In genomic region chr11:14359573-14360031, GRCh38 we compare ENCODE assay signal across 8 cellular contexts. TPM values are rescaled to one million over a fixed set of nuclear protein-coding genes. Genes with fewer than 3 reads are reported as not detected.
A peak's percentile ranks its signal among the peaks of the same experiment; 100 is the strongest.
DNase-seq lines count a peak whose midpoint lies in the region; ATAC-seq, FAIRE-seq and TF ChIP-seq lines count a peak whose summit lies in the region.

No MANE protein-coding gene starts in this region.

- H3K27ac ChIP-seq in PC-3 (ENCODE audit: low read length) (no peak overlapping the region), pancreas (no peak overlapping the region)

- peaks cover 17% of the 10 kb centered on the region for H4K20me1 ChIP-seq in PC-3 (ENCODE audit: low read length)

- H3F3A ChIP-seq in PC-3 (ENCODE audit: low read length, unreplicated experiment): no peaks in the 10 kb centered on the region

- no peak for ATAC-seq in PC-3
- ATAC-seq in pancreas: no peak
- ATAC-seq in GM19467 (IDR thresholded peaks at IDR 0.05; ENCODE audit: unreplicated experiment): no peak
- no peak for ATAC-seq in GM18867 (IDR thresholded peaks at IDR 0.05; ENCODE audit: unreplicated experiment)

- peaks cover 23% of the 10 kb centered on the region for H3K4me1 ChIP-seq in PC-3 (ENCODE audit: insufficient read depth, low read length)
- peaks cover 0 to 5% (median 5%) of the 10 kb centered on the region in 3 donors for H3K4me1 ChIP-seq in pancreas

- H3K9me3 ChIP-seq in PC-3 (ENCODE audit: low read length): no peaks in the 10 kb centered on the region
- H3K9me3 ChIP-seq in pancreas: no peaks in the 10 kb centered on the region

- peaks cover 38% of the 10 kb centered on the region for H3K79me2 ChIP-seq in PC-3 (ENCODE audit: low read length)

- no peak for FAIRE-seq in pancreas (lab: Jason Lieb, UNC)

- no peaks in the 10 kb centered on the region for H3K9me2 ChIP-seq in PC-3 (replicated peaks; ENCODE audit: low read length)

- no peak overlapping the region for H3K9ac ChIP-seq in PC-3 (ENCODE audit: low read length)

- POLR2A ChIA-PET in PC-3 (lab: Charles Lee; ENCODE audit: unreplicated experiment): no interaction called here

- in situ Hi-C loops in GM13976 (cut with MboI; ENCODE audit: low sequenced_read_pairs, unreplicated experiment): no loop called here

- WGBS in pancreas, 2 donors: 68 to 74% methylated on average over 5 of the region's 5 CpGs

- intact Hi-C loops in PC-3 (cut with micrococcal nuclease) (loop anchor here (2.0 kb wide), 2 partner anchors 51 to 53 kb away; no protein-coding TSS in a partner anchor), pancreas (cut with DNase I) (no loop called here)

- CTCF ChIA-PET in PC-3 (lab: Charles Lee): interaction anchor here (0.6 kb wide), 1 partner anchor 46 kb away, joined by 3 read pairs; no protein-coding TSS in a partner anchor

- H3K36me3 ChIP-seq in PC-3 (ENCODE audit: low read depth, low read length) (no peaks in the 10 kb centered on the region), pancreas (no peaks in the 10 kb centered on the region)

- H3K4me3 ChIP-seq in PC-3 (ENCODE audit: low read length) (peak overlapping the region; percentile 98), epithelial cell of proximal tubule (ENCODE audit: low read depth, low read length) (peak overlapping the region; percentile 84), pancreas (peak overlapping the region in 3 of 4 donors; percentile 78 to 85 (median 80))

- DNase-seq in EL (peak; percentile 54), PC-3 (peak; percentile 26), epithelial cell of proximal tubule (ENCODE audit: low read depth) (no peak), pancreas (no peak), glomerular visceral epithelial cell (ENCODE audit: extremely low spot score) (no peak), GM13976 (ENCODE audit: low spot score) (no peak)

- H3K27me3 ChIP-seq in PC-3 (ENCODE audit: low read length): no peaks in the 10 kb centered on the region
- no peaks in the 10 kb centered on the region for H3K27me3 ChIP-seq in pancreas

- BruUV-seq in PC-3 (replicated peaks; lab: Mats Ljungman, UMichigan): TSS peak; percentile 63

- no peak for TF ChIP-seq CTCF in PC-3 (conservative IDR thresholded peaks at IDR 0.05; ENCODE audit: low read depth, low read length)
- no peak for TF ChIP-seq CTCF in epithelial cell of proximal tubule (conservative IDR thresholded peaks at IDR 0.05; ENCODE audit: low read depth, low read length)
- TF ChIP-seq CTCF in pancreas (IDR thresholded peaks at IDR 0.05): no peak
- TF ChIP-seq CTCF in GM13976 (IDR thresholded peaks at IDR 0.05; ENCODE audit: borderline replicate concordance, control extremely low read depth, extremely low read depth, insufficient read depth, missing control alignments): no peak

- peak overlapping the region; percentile 82 for H2AFZ ChIP-seq in PC-3 (ENCODE audit: low read length)

- peak overlapping the region; percentile 93 for H3K4me2 ChIP-seq in PC-3 (ENCODE audit: low read length)

RNA-seq across cellular contexts. Expression of gene RRAS2, which starts 0.6 kb away (rescaled TPM):
- total RNA-seq in PC-3 (2014; rRNA removed) (58.6 and 59.7 TPM in 2 replicates), epithelial cell of proximal tubule (86.7 and 90.0 TPM in 2 replicates), pancreas (10 to 100 TPM; 14.0 to 21.8 (median 15.6) TPM)
- polyA plus RNA-seq in pancreas: 10 to 100 TPM in 1 of 2 donors, 1 to 10 TPM in 1; 9.0 to 10.2 TPM

Comparison
In these comparisons a context has a peak if more than half of its experiments do, and no peak if none do; other contexts are left out.
1. DNase-seq: peak in EL (single experiment) and PC-3 (single experiment); none in epithelial cell of proximal tubule (single experiment), pancreas (0 of 6), glomerular visceral epithelial cell (single experiment) and GM13976 (single experiment).
2. Peak in every context shown above with its lines, with median percentiles within 50 percentile points of each other: H3K4me3 ChIP-seq.